In genomic region chr3:143831208-143831607, GRCh38 we compare ENCODE assay signal across 8 cellular contexts. TPM values are rescaled to one million over a fixed set of nuclear protein-coding genes. Genes with fewer than 3 reads are reported as not detected.
DNase-seq lines count a peak whose midpoint lies in the region; ATAC-seq, FAIRE-seq and TF ChIP-seq lines count a peak whose summit lies in the region.

No MANE protein-coding gene starts in this region.

- H3K27me3 ChIP-seq in adrenal gland = no peaks in the 10 kb centered on the region
- no peaks in the 10 kb centered on the region for H3K27me3 ChIP-seq in prostate gland (replicated peaks; ENCODE audit: insufficient read depth)

- FAIRE-seq in D721Med (lab: Jason Lieb, UNC) = no peak

- H3K4me3 ChIP-seq in adrenal gland = peak overlapping the region in 1 of 4 donors; percentile 17
- no peak overlapping the region for H3K4me3 ChIP-seq in prostate gland

- intact Hi-C loops in adrenal gland (cut with DNase I) = no loop called here
- intact Hi-C loops in prostate gland (cut with DNase I) = no loop called here

- ATAC-seq in GM18870 (IDR thresholded peaks at IDR 0.05; ENCODE audit: unreplicated experiment) (peak; percentile 34), HG02884 (IDR thresholded peaks at IDR 0.05; ENCODE audit: unreplicated experiment) (peak; percentile 38)

- H3K4me1 ChIP-seq in adrenal gland (replicated peaks in 1 of 2) = peaks cover 0 to 19% of the 10 kb centered on the region in 2 donors
- peaks cover 6% of the 10 kb centered on the region for H3K4me1 ChIP-seq in prostate gland (replicated peaks)

- TF ChIP-seq POLR2A in adrenal gland (IDR thresholded peaks at IDR 0.05) (no peak), prostate gland (IDR thresholded peaks at IDR 0.05) (no peak)

- H3K36me3 ChIP-seq in adrenal gland (replicated peaks in 1 of 2) (no peaks in the 10 kb centered on the region), prostate gland (no peaks in the 10 kb centered on the region)

- TF ChIP-seq CTCF in adrenal gland (IDR thresholded peaks at IDR 0.05) (no peak), prostate gland (IDR thresholded peaks at IDR 0.05) (no peak), D721Med (IDR thresholded peaks at IDR 0.05; ENCODE audit: insufficient read depth, missing control alignments) (no peak)

- H3K27ac ChIP-seq in adrenal gland = peak overlapping the region in 4 of 5 donors; percentile 17 to 39 (median 38)
- H3K27ac ChIP-seq in prostate gland = peak overlapping the region; percentile 24 to 44

- WGBS in adrenal gland, 4 donors = 2 to 5% (median 3%) methylated on average over 2 of the region's 2 CpGs
- 0% methylated on average over 2 of the region's 2 CpGs for WGBS in prostate gland

- H3K9me3 ChIP-seq in adrenal gland (replicated peaks in 1 of 3) (no peaks in the 10 kb centered on the region), prostate gland (no peaks in the 10 kb centered on the region)

- DNase-seq in adrenal gland = peak in 1 of 7 donors; percentile 29
- DNase-seq in prostate gland (ENCODE audit: low spot score) = no peak
- no peak for DNase-seq in SHP77 (lab: John Stamatoyannopoulos, UW)
- DNase-seq in activated effector memory CD4-positive, alpha-beta T cell treated with Interleukin-2 at 50 U/mL for 16 hours = no peak
- no peak for DNase-seq in COLO829 (ENCODE audit: low spot score)
- no peak for DNase-seq in D721Med (ENCODE audit: insufficient read length, low spot score)

RNA-seq across cellular contexts. Expression of gene SLC9A9, which starts 17.1 kb away (rescaled TPM):
- total RNA-seq in adrenal gland (10 to 100 TPM; 10.9 to 23.7 (median 19.3) TPM), prostate gland (10 to 100 TPM; 23.6 to 31.0 TPM)
- polyA plus RNA-seq in adrenal gland = 10 to 100 TPM in 1 of 3 donors, 1 to 10 TPM in 2; 4.2 to 11.1 (median 6.2) TPM
